ENCODE assay signal across 1 cellular context in genomic region chr12:19972325-19973288, GRCh38.
TF ChIP-seq lines count a peak whose summit lies in the region.

No MANE protein-coding gene starts in this region.

TF ChIP-seq in GM12878, 131 proteins besides CTCF, POLR2A, EP300 and RAD21 (continued from another document and continues in another):
- TF ChIP-seq, protein P1, sequence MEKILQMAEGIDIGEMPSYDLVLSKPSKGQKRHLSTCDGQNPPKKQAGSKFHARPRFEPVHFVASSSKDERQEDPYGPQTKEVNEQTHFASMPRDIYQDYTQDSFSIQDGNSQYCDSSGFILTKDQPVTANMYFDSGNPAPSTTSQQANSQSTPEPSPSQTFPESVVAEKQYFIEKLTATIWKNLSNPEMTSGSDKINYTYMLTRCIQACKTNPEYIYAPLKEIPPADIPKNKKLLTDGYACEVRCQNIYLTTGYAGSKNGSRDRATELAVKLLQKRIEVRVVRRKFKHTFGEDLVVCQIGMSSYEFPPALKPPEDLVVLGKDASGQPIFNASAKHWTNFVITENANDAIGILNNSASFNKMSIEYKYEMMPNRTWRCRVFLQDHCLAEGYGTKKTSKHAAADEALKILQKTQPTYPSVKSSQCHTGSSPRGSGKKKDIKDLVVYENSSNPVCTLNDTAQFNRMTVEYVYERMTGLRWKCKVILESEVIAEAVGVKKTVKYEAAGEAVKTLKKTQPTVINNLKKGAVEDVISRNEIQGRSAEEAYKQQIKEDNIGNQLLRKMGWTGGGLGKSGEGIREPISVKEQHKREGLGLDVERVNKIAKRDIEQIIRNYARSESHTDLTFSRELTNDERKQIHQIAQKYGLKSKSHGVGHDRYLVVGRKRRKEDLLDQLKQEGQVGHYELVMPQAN (conservative IDR thresholded peaks at IDR 0.05): no peak
- peak; percentile 40; the same call in 1 of the 2 replicates for TF ChIP-seq CREM (IDR thresholded peaks at IDR 0.05; ENCODE audit: low read depth)
- no peak; the same call in 1 of the 2 replicates for TF ChIP-seq TCF7 (IDR thresholded peaks at IDR 0.05; ENCODE audit: borderline replicate concordance)
- no peak for TF ChIP-seq TCF12 (IDR thresholded peaks at IDR 0.05; ENCODE audit: low read depth, low read length)
- no peak for TF ChIP-seq ATF3 (IDR thresholded peaks at IDR 0.05; ENCODE audit: borderline replicate concordance, extremely low read depth, low read depth, low read length)
- TF ChIP-seq CBX5 (IDR thresholded peaks at IDR 0.05; ENCODE audit: low read depth): no peak
- no peak for TF ChIP-seq SUPT20H (IDR thresholded peaks at IDR 0.05; ENCODE audit: borderline replicate concordance, control insufficient read depth, low read depth, low read length)
- TF ChIP-seq MAX (IDR thresholded peaks at IDR 0.05; ENCODE audit: low read depth, low read length): no peak
- TF ChIP-seq MEF2B (IDR thresholded peaks at IDR 0.05; ENCODE audit: partially characterized antibody, poor library complexity, severe bottlenecking): peak; percentile 27
- TF ChIP-seq IKZF1 (conservative IDR thresholded peaks at IDR 0.05): peak; percentile 75
- TF ChIP-seq USF1 (IDR thresholded peaks at IDR 0.05; ENCODE audit: borderline replicate concordance, extremely low read length, insufficient read depth, low read depth, low read length): no peak
- 0 out of 2 replicates have a peak, but pooled peaks have one; percentile 17 for TF ChIP-seq GABPA (IDR thresholded peaks at IDR 0.05; ENCODE audit: low read depth)
- TF ChIP-seq MTA3 (IDR thresholded peaks at IDR 0.05; ENCODE audit: borderline replicate concordance, low read length): no peak
- TF ChIP-seq RUNX3 (IDR thresholded peaks at IDR 0.05; ENCODE audit: low read length): peak; percentile 95
- TF ChIP-seq SP1 (IDR thresholded peaks at IDR 0.05; ENCODE audit: low read depth, low read length): peak; percentile 10
- no peak for TF ChIP-seq NR2C1 (IDR thresholded peaks at IDR 0.05)
- TF ChIP-seq KDM1A (IDR thresholded peaks at IDR 0.05; ENCODE audit: borderline replicate concordance): no peak
- TF ChIP-seq, protein P2, sequence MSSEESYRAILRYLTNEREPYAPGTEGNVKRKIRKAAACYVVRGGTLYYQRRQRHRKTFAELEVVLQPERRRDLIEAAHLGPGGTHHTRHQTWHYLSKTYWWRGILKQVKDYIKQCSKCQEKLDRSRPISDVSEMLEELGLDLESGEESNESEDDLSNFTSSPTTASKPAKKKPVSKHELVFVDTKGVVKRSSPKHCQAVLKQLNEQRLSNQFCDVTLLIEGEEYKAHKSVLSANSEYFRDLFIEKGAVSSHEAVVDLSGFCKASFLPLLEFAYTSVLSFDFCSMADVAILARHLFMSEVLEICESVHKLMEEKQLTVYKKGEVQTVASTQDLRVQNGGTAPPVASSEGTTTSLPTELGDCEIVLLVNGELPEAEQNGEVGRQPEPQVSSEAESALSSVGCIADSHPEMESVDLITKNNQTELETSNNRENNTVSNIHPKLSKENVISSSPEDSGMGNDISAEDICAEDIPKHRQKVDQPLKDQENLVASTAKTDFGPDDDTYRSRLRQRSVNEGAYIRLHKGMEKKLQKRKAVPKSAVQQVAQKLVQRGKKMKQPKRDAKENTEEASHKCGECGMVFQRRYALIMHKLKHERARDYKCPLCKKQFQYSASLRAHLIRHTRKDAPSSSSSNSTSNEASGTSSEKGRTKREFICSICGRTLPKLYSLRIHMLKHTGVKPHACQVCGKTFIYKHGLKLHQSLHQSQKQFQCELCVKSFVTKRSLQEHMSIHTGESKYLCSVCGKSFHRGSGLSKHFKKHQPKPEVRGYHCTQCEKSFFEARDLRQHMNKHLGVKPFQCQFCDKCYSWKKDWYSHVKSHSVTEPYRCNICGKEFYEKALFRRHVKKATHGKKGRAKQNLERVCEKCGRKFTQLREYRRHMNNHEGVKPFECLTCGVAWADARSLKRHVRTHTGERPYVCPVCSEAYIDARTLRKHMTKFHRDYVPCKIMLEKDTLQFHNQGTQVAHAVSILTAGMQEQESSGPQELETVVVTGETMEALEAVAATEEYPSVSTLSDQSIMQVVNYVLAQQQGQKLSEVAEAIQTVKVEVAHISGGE (CRISPR knock-in tag; IDR thresholded peaks at IDR 0.05): no peak
- no peak for TF ChIP-seq WRNIP1 (IDR thresholded peaks at IDR 0.05; ENCODE audit: borderline replicate concordance, low read depth, low read length)
- no peak for TF ChIP-seq RB1 (IDR thresholded peaks at IDR 0.05; ENCODE audit: borderline replicate concordance)
- no peak for TF ChIP-seq CBX3 (IDR thresholded peaks at IDR 0.05; ENCODE audit: borderline replicate concordance, low read depth)
- no peak for TF ChIP-seq REST (IDR thresholded peaks at IDR 0.05; ENCODE audit: low read depth, low read length)
- TF ChIP-seq POLR2AphosphoS2 (IDR thresholded peaks at IDR 0.05; ENCODE audit: low read depth, low read length): no peak
- no peak for TF ChIP-seq USF2 (IDR thresholded peaks at IDR 0.05; ENCODE audit: borderline replicate concordance, low read depth, low read length)
- TF ChIP-seq SREBF2 (IDR thresholded peaks at IDR 0.05; ENCODE audit: low read length): no peak
- TF ChIP-seq E4F1 (IDR thresholded peaks at IDR 0.05; ENCODE audit: borderline replicate concordance, partially characterized antibody): no peak
- peak; percentile 88 for TF ChIP-seq BCL11A (IDR thresholded peaks at IDR 0.05; ENCODE audit: low read depth, low read length)
- TF ChIP-seq IRF5 (IDR thresholded peaks at IDR 0.05; ENCODE audit: borderline replicate concordance): no peak
- no peak for TF ChIP-seq SREBF1 (IDR thresholded peaks at IDR 0.05; ENCODE audit: low read length)
- peak; percentile 71 for TF ChIP-seq JUNB (IDR thresholded peaks at IDR 0.05)
- no peak for TF ChIP-seq HDAC2 (IDR thresholded peaks at IDR 0.05)
- TF ChIP-seq, protein P3, sequence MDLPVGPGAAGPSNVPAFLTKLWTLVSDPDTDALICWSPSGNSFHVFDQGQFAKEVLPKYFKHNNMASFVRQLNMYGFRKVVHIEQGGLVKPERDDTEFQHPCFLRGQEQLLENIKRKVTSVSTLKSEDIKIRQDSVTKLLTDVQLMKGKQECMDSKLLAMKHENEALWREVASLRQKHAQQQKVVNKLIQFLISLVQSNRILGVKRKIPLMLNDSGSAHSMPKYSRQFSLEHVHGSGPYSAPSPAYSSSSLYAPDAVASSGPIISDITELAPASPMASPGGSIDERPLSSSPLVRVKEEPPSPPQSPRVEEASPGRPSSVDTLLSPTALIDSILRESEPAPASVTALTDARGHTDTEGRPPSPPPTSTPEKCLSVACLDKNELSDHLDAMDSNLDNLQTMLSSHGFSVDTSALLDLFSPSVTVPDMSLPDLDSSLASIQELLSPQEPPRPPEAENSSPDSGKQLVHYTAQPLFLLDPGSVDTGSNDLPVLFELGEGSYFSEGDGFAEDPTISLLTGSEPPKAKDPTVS (IDR thresholded peaks at IDR 0.05; ENCODE audit: low read depth, low read length): no peak
- TF ChIP-seq JUND (IDR thresholded peaks at IDR 0.05; ENCODE audit: low read depth, low read length): no peak
- no peak for TF ChIP-seq SMARCA5 (IDR thresholded peaks at IDR 0.05)
- TF ChIP-seq, protein P4, sequence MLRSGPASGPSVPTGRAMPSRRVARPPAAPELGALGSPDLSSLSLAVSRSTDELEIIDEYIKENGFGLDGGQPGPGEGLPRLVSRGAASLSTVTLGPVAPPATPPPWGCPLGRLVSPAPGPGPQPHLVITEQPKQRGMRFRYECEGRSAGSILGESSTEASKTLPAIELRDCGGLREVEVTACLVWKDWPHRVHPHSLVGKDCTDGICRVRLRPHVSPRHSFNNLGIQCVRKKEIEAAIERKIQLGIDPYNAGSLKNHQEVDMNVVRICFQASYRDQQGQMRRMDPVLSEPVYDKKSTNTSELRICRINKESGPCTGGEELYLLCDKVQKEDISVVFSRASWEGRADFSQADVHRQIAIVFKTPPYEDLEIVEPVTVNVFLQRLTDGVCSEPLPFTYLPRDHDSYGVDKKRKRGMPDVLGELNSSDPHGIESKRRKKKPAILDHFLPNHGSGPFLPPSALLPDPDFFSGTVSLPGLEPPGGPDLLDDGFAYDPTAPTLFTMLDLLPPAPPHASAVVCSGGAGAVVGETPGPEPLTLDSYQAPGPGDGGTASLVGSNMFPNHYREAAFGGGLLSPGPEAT (IDR thresholded peaks at IDR 0.05; ENCODE audit: low read depth): 0 out of 2 replicates have a peak, but pooled peaks have one; percentile 22
- no peak for TF ChIP-seq ASH2L (IDR thresholded peaks at IDR 0.05; ENCODE audit: borderline replicate concordance, low read depth)
- TF ChIP-seq YY1 (IDR thresholded peaks at IDR 0.05; ENCODE audit: low read depth, low read length): no peak
- TF ChIP-seq PML (IDR thresholded peaks at IDR 0.05; ENCODE audit: low read length): peak; percentile 59; the same call in 1 of the 2 replicates
- peak in 1 of 2 experiments; percentile 78; a peak in 2 of 4 replicates for TF ChIP-seq ETV6 (conservative IDR thresholded peaks at IDR 0.05 in 1 of 2, IDR thresholded peaks at IDR 0.05 in 1 of 2; ENCODE audit: borderline replicate concordance in 1 of 2, low read depth in 1 of 2)
- no peak for TF ChIP-seq NR2F1 (conservative IDR thresholded peaks at IDR 0.05)
- TF ChIP-seq EED (IDR thresholded peaks at IDR 0.05; ENCODE audit: low read depth): peak; percentile 95
- TF ChIP-seq BACH1 (IDR thresholded peaks at IDR 0.05; ENCODE audit: borderline replicate concordance): no peak
- TF ChIP-seq TBL1XR1 (IDR thresholded peaks at IDR 0.05; ENCODE audit: low read depth, low read length): peak; percentile 39; the same call in 1 of the 2 replicates
- TF ChIP-seq CBFB (IDR thresholded peaks at IDR 0.05; ENCODE audit: low read depth): peak; percentile 64
- no peak for TF ChIP-seq KLF5 (IDR thresholded peaks at IDR 0.05; ENCODE audit: partially characterized antibody)
- no peak for TF ChIP-seq TAF1 (IDR thresholded peaks at IDR 0.05; ENCODE audit: borderline replicate concordance, low read depth, low read length)
